Comparison of ENCODE assay signal across 8 cellular contexts in the genomic region with DNA sequence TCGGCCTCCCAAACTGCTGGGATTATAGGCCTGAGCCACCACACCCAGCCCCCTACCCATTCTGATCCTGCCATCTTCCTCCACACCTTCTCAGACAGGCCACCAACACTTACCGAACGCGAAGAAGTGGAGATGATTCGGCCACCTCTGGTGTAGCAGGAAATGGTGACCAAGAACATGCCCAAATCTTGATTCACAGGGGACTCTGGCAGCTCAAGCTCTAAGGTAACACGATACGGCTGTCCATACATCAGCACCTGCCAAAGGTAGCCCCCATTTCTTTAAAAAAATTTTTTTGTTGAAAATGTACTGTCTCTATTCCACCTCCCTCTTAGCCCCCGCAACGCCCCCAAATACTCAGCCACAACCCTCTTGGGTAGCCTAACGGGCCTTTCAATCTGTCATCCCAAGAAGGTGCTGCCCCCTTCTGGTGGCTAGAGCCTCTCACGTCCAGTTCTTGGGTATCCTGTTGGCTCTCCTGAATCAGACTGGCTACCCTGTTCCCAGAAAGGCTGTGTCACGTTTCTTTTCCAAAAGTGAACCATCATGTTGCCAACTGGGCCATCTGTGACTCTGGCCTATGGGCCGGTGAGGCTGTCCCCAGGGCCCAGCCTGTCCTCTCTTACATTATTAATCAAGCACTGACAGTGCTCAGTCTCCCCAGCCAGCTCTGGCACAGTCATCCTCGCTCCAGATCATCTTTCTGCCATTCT. TPM values are rescaled to one million over a fixed set of nuclear protein-coding genes. Genes with fewer than 3 reads are reported as not detected.
A peak's percentile ranks its signal among the peaks of the same experiment; 100 is the strongest.
DNase-seq lines count a peak whose midpoint lies in the region; ATAC-seq and TF ChIP-seq lines count a peak whose summit lies in the region.

No MANE protein-coding gene starts in this region.

- TF ChIP-seq CTCF in fibroblast of the aortic adventitia (IDR thresholded peaks at IDR 0.05; ENCODE audit: insufficient read depth, low read length): peak; percentile 85
- TF ChIP-seq CTCF in testis (IDR thresholded peaks at IDR 0.05): peak; percentile 47 to 82 (median 48)

- H3K4me1 Mint-ChIP-seq in CD8-positive, alpha-beta memory T cell: peaks cover 5 to 8% (median 6%) of the 10 kb centered on the region in 3 donors

- peaks cover 7% of the 10 kb centered on the region for H3K4me1 ChIP-seq in CD8-positive, alpha-beta memory T cell (ENCODE audit: insufficient read depth, low read length)
- peaks cover 9% of the 10 kb centered on the region for H3K4me1 ChIP-seq in testis

- no peak overlapping the region for H3K4me3 Mint-ChIP-seq in CD8-positive, alpha-beta memory T cell

- peak; percentile 68 to 84 (median 72) for DNase-seq in CD8-positive, alpha-beta memory T cell
- DNase-seq in HPDE6-E6E7 (ENCODE audit: extremely low spot score) (peak; percentile 67), RPMI7951 (ENCODE audit: low read depth) (peak; percentile 71), fibroblast of the aortic adventitia (ENCODE audit: low read depth) (peak; percentile 91), occipital lobe (lab: John Stamatoyannopoulos, UW) (peak; percentile 46), testis (peak; percentile 90)
- DNase-seq in activated T-helper 1 cell treated with anti-CD3 and anti-CD28 coated beads, Interleukin-2, amount 50 U/mL, for 16 hours (ENCODE audit: low read depth in 1 of 2, low spot score in 1 of 2): peak; percentile 56 to 58

- no peak for TF ChIP-seq POLR2A in testis (IDR thresholded peaks at IDR 0.05)

- H3K27ac Mint-ChIP-seq in CD8-positive, alpha-beta memory T cell: peak overlapping the region in 5 of 8 donors; percentile 5 to 81 (median 48)

- no peaks in the 10 kb centered on the region for H3K27me3 ChIP-seq in CD8-positive, alpha-beta memory T cell (ENCODE audit: insufficient read depth, low read length, poor library complexity, severe bottlenecking)
- no peaks in the 10 kb centered on the region for H3K27me3 ChIP-seq in testis

- CTCF ChIA-PET in CD8-positive, alpha-beta memory T cell (lab: Charles Lee): interaction anchor here (0.7 to 5.5 kb wide), 23 partner anchors 11 to 301 kb away, joined by 3 to 46 read pairs (median 4); a partner anchor contains a TSS

- POLR2A ChIA-PET in CD8-positive, alpha-beta memory T cell (lab: Charles Lee): no interaction called here

- H3K27me3 Mint-ChIP-seq in CD8-positive, alpha-beta memory T cell: peaks cover 0 to 2% of the 10 kb centered on the region in 2 donors

- WGBS in testis, 2 donors: 59% methylated on average over 14 of the region's 14 CpGs

- peaks cover 0 to 34% (median 8%) of the 10 kb centered on the region in 3 donors for H3K36me3 Mint-ChIP-seq in CD8-positive, alpha-beta memory T cell

- H3K4me3 ChIP-seq in CD8-positive, alpha-beta memory T cell (ENCODE audit: low read length): no peak overlapping the region
- H3K4me3 ChIP-seq in fibroblast of the aortic adventitia (ENCODE audit: low read depth, low read length) (no peak overlapping the region), testis (no peak overlapping the region)

- no peaks in the 10 kb centered on the region for H3K9me3 Mint-ChIP-seq in CD8-positive, alpha-beta memory T cell

- H3K9me3 ChIP-seq in CD8-positive, alpha-beta memory T cell (ENCODE audit: low read length): no peaks in the 10 kb centered on the region
- no peaks in the 10 kb centered on the region for H3K9me3 ChIP-seq in testis

- no peak for ATAC-seq in HG02885 (IDR thresholded peaks at IDR 0.05; ENCODE audit: poor library complexity, unreplicated experiment)

- no peak overlapping the region for H3K27ac ChIP-seq in CD8-positive, alpha-beta memory T cell (ENCODE audit: low read depth, low read length)
- no peak overlapping the region for H3K27ac ChIP-seq in testis

- no peaks in the 10 kb centered on the region for H3K36me3 ChIP-seq in CD8-positive, alpha-beta memory T cell (ENCODE audit: insufficient read depth, low read length)
- H3K36me3 ChIP-seq in testis (ENCODE audit: low read depth, missing control alignments): no peaks in the 10 kb centered on the region

- intact Hi-C loops in testis (cut with DNase I; ENCODE audit: low total_unique reads): no loop called here

RNA-seq across cellular contexts. Expression of a gene that starts 5.3 kb away (rescaled TPM):
- under 1 TPM; 0.11 to 0.22 TPM for total RNA-seq in CD8-positive, alpha-beta memory T cell
- polyA plus RNA-seq in CD8-positive, alpha-beta memory T cell: not detected
- total RNA-seq in RPMI7951 (2014; rRNA removed; shearing (Covaris generic)): 6.0 and 6.2 TPM in 2 replicates
- total RNA-seq in fibroblast of the aortic adventitia (ENCODE audit: low replicate concordance): 39.0 and 62.0 TPM in 2 replicates
- 0.16 TPM for total RNA-seq in occipital lobe
- total RNA-seq in testis: 1 to 10 TPM; 4.7 to 5.6 TPM
- 5.0 TPM for polyA plus RNA-seq in testis (ENCODE audit: insufficient read depth, low read depth, low replicate concordance)

RNA-seq across cellular contexts. Expression of a gene that starts 12.6 kb away (rescaled TPM):
- total RNA-seq in CD8-positive, alpha-beta memory T cell: 10 to 100 TPM; 32.9 to 33.3 TPM
- 48.8 TPM for polyA plus RNA-seq in CD8-positive, alpha-beta memory T cell
- total RNA-seq in RPMI7951 (2014; rRNA removed; shearing (Covaris generic)): 65.0 and 71.0 TPM in 2 replicates
- total RNA-seq in fibroblast of the aortic adventitia (ENCODE audit: low replicate concordance): 34.4 and 43.5 TPM in 2 replicates
- total RNA-seq in occipital lobe: 133 TPM
- 100 to 1,000 TPM; 292 to 525 TPM for total RNA-seq in testis
- 519 TPM for polyA plus RNA-seq in testis (ENCODE audit: insufficient read depth, low read depth, low replicate concordance)

RNA-seq across cellular contexts. Expression of a gene that starts 12.9 kb away (rescaled TPM):
- total RNA-seq in CD8-positive, alpha-beta memory T cell: not detected
- 0.36 TPM for polyA plus RNA-seq in CD8-positive, alpha-beta memory T cell
- total RNA-seq in RPMI7951 (2014; rRNA removed; shearing (Covaris generic)): not detected in 2 replicates
- total RNA-seq in fibroblast of the aortic adventitia (ENCODE audit: low replicate concordance): not detected in 2 replicates
- total RNA-seq in occipital lobe: 20.0 TPM
- total RNA-seq in testis: 1 to 10 TPM; 2.0 to 4.5 TPM
- polyA plus RNA-seq in testis (ENCODE audit: insufficient read depth, low read depth, low replicate concordance): 11.1 TPM

RNA-seq across cellular contexts. Expression of a gene that starts 15.7 kb away (rescaled TPM):
- total RNA-seq in CD8-positive, alpha-beta memory T cell: 100 to 1,000 TPM; 142 to 143 TPM
- 164 TPM for polyA plus RNA-seq in CD8-positive, alpha-beta memory T cell
- 107 and 128 TPM in 2 replicates for total RNA-seq in RPMI7951 (2014; rRNA removed; shearing (Covaris generic))
- total RNA-seq in fibroblast of the aortic adventitia (ENCODE audit: low replicate concordance) (70.7 and 840 TPM in 2 replicates), occipital lobe (91.4 TPM), testis (100 to 1,000 TPM; 173 to 190 TPM)
- 196 TPM for polyA plus RNA-seq in testis (ENCODE audit: insufficient read depth, low read depth, low replicate concordance)

RNA-seq across cellular contexts. Expression of a gene that starts 22.5 kb away (rescaled TPM):
- total RNA-seq in CD8-positive, alpha-beta memory T cell: 10 to 100 TPM; 22.6 to 22.9 TPM
- polyA plus RNA-seq in CD8-positive, alpha-beta memory T cell: 7.6 TPM
- total RNA-seq in RPMI7951 (2014; rRNA removed; shearing (Covaris generic)): 4.6 and 6.1 TPM in 2 replicates
- total RNA-seq in fibroblast of the aortic adventitia (ENCODE audit: low replicate concordance): 4.2 and 4.5 TPM in 2 replicates
- total RNA-seq in occipital lobe: 0.94 TPM
- total RNA-seq in testis: 10 to 100 TPM in 1 of 2 donors, 1 to 10 TPM in 1; 8.2 to 11.6 TPM
- 11.1 TPM for polyA plus RNA-seq in testis (ENCODE audit: insufficient read depth, low read depth, low replicate concordance)
